In genomic region chr3:67018105-67018788, GRCh38 we compare ENCODE assay signal across 10 cellular contexts. TPM values are rescaled to one million over a fixed set of nuclear protein-coding genes. Genes with fewer than 3 reads are reported as not detected.
A peak's percentile ranks its signal among the peaks of the same experiment; 100 is the strongest.
DNase-seq lines count a peak whose midpoint lies in the region; ATAC-seq, FAIRE-seq and TF ChIP-seq lines count a peak whose summit lies in the region.
"Had no signal": no experiment of that assay in that cellular context is flagged by ENCODE, and none has a peak within 500 bp of the region (broad histone marks: within the 10 kb centered on the region; RNA-seq: fewer than 3 reads in every experiment).

No MANE protein-coding gene starts in this region.

- no peak overlapping the region for H3K27ac ChIP-seq in RWPE2 (ENCODE audit: poor library complexity, severe bottlenecking)
- H3K27ac ChIP-seq: HL-60 had no signal

- no peak overlapping the region for H3K4me3 ChIP-seq in RWPE2 (ENCODE audit: severe bottlenecking)

- peak; percentile 79 for FAIRE-seq in GM12891 (lab: Jason Lieb, UNC)

- H3K36me3 ChIP-seq in RWPE2 (ENCODE audit: low read depth), result no peaks in the 10 kb centered on the region

- no peak for DNase-seq in GM12891 (ENCODE audit: insufficient read length, low spot score)
- DNase-seq in RWPE2 (ENCODE audit: low spot score), result no peak
- peak; percentile 6 to 45 for DNase-seq in lung microvascular endothelial cell (ENCODE audit: low read depth in 2 of 2)
- DNase-seq in middle frontal gyrus (ENCODE audit: extremely low spot score, low spot score), result no peak
- DNase-seq in SIG-M5 treated with dmso at 0.1 percent for 504 hours (lab: John Stamatoyannopoulos, UW; ENCODE audit: unreplicated experiment), result no peak
- DNase-seq in GM19238 (ENCODE audit: insufficient read length, low spot score), result no peak
- no peak for DNase-seq in posterior vena cava (ENCODE audit: low spot score)
- DNase-seq: activated gamma-delta T cell had no signal

- TF ChIP-seq CTCF in RWPE2 (IDR thresholded peaks at IDR 0.05; ENCODE audit: poor library complexity, severe bottlenecking), result no peak

- H3K4me1 ChIP-seq in RWPE2 (ENCODE audit: insufficient read depth, poor library complexity, severe bottlenecking), result peaks cover 16% of the 10 kb centered on the region

- peak; percentile 43 for ATAC-seq in GM21825 (IDR thresholded peaks at IDR 0.05; ENCODE audit: unreplicated experiment)
- peak; percentile 57; the same call in 2 of the 3 replicates for ATAC-seq in RWPE2 (ENCODE audit: low read depth)

- no peak for TF ChIP-seq POLR2A in GM12891 (IDR thresholded peaks at IDR 0.05; ENCODE audit: low read depth, low read length)

- intact Hi-C loops in posterior vena cava (cut with DNase I), result no loop called here

- H3K27me3 ChIP-seq in RWPE2 (ENCODE audit: insufficient read depth, poor library complexity, severe bottlenecking), result no peaks in the 10 kb centered on the region

- H3K9me3 ChIP-seq in RWPE2 (ENCODE audit: severe bottlenecking), result no peaks in the 10 kb centered on the region

TF ChIP-seq in GM12891, 5 proteins besides CTCF, POLR2A, EP300 and RAD21:
- TF ChIP-seq POLR2AphosphoS5 (IDR thresholded peaks at IDR 0.05; ENCODE audit: low read depth, low read length) (no peak), POU2F2 (IDR thresholded peaks at IDR 0.05; ENCODE audit: low read depth, low read length) (no peak), PAX5 (IDR thresholded peaks at IDR 0.05; ENCODE audit: insufficient read depth, low read length, severe bottlenecking) (no peak), TAF1 (IDR thresholded peaks at IDR 0.05; ENCODE audit: low read depth, low read length) (no peak), SPI1 (IDR thresholded peaks at IDR 0.05; ENCODE audit: low read depth, low read length) (no peak)

RNA-seq across cellular contexts. Expression of gene KBTBD8, which starts 20.1 kb away (rescaled TPM):
- polyA plus RNA-seq in GM12891 (2012; ENCODE audit: low read depth, missing spikeins), result 4.4 TPM
- 1.5 and 2.4 TPM in 2 replicates for total RNA-seq in lung microvascular endothelial cell
- 1 to 10 TPM; 1.9 to 2.3 TPM for total RNA-seq in posterior vena cava

Comparison
In these comparisons a context has a peak if more than half of its experiments do, and no peak if none do; other contexts are left out.
1. DNase-seq: peak in lung microvascular endothelial cell (2 of 2); none in GM12891 (single experiment), RWPE2 (single experiment), middle frontal gyrus (single experiment), SIG-M5 treated with dmso at 0.1 percent for 504 hours (single experiment), GM19238 (single experiment) and posterior vena cava (single experiment).